ENCODE assay signal across 8 cellular contexts in genomic region chr20:62141397-62142251, GRCh38. TPM values are rescaled to one million over a fixed set of nuclear protein-coding genes. Genes with fewer than 3 reads are reported as not detected.
DNase-seq lines count a peak whose midpoint lies in the region; ATAC-seq and TF ChIP-seq lines count a peak whose summit lies in the region.

No MANE protein-coding gene starts in this region.

- no peak; the same call in 1 of the 2 replicates for TF ChIP-seq CTCF in RWPE1 (conservative IDR thresholded peaks at IDR 0.05; ENCODE audit: low read depth)

- H3K9me3 ChIP-seq in ectodermal cell (ENCODE audit: control insufficient read depth, low read length), result no peaks in the 10 kb centered on the region
- no peaks in the 10 kb centered on the region for H3K9me3 ChIP-seq in naive thymus-derived CD4-positive, alpha-beta T cell (ENCODE audit: control insufficient read depth in 2 of 3, low read length in 3 of 3)

- peaks cover 8 to 38% (median 25%) of the 10 kb centered on the region in 5 donors for H3K36me3 Mint-ChIP-seq in naive thymus-derived CD4-positive, alpha-beta T cell

- no peak overlapping the region for H2AFZ ChIP-seq in ACC112 (ENCODE audit: low read length, unreplicated experiment)

- H3K27me3 ChIP-seq in ACC112 (ENCODE audit: insufficient read depth, low read length) (no peaks in the 10 kb centered on the region), ectodermal cell (ENCODE audit: control insufficient read depth, insufficient read depth, low read length, poor library complexity, severe bottlenecking) (no peaks in the 10 kb centered on the region)
- no peaks in the 10 kb centered on the region for H3K27me3 ChIP-seq in naive thymus-derived CD4-positive, alpha-beta T cell (ENCODE audit: control insufficient read depth in 2 of 2, insufficient read depth in 2 of 2, low read length in 2 of 2)

- H3K27ac ChIP-seq in ACC112 (ENCODE audit: low read depth, low read length) (peak overlapping the region; percentile 80; the same call in 1 of the 2 replicates), RWPE1 (peak overlapping the region; percentile 91), ectodermal cell (ENCODE audit: insufficient read depth, low read depth, low read length, poor library complexity, severe bottlenecking) (no peak overlapping the region)
- H3K27ac ChIP-seq in naive thymus-derived CD4-positive, alpha-beta T cell (ENCODE audit: low read depth, low read length), result peak overlapping the region; percentile 75

- H3K4me1 ChIP-seq in ACC112 (ENCODE audit: control insufficient read depth, insufficient read depth, low read length, unreplicated experiment) (peaks cover 18% of the 10 kb centered on the region), ectodermal cell (ENCODE audit: control insufficient read depth, insufficient read depth, low read length) (peaks cover 13% of the 10 kb centered on the region)
- H3K4me1 ChIP-seq in naive thymus-derived CD4-positive, alpha-beta T cell (ENCODE audit: control insufficient read depth in 2 of 2, insufficient read depth in 2 of 2, low read length in 2 of 2), result peaks cover 28 to 36% of the 10 kb centered on the region in 2 donors

- CTCF ChIA-PET in RWPE1 (lab: Yijun Ruan, JAX), result interaction anchor here (0.6 to 1.9 kb wide), 6 partner anchors 13 to 131 kb away, joined by 3 to 10 read pairs (median 4); partner anchors contain the start of gene TAF4
- CTCF ChIA-PET in naive thymus-derived CD4-positive, alpha-beta T cell (lab: Charles Lee), result interaction anchor here (1.0 to 2.0 kb wide), 4 partner anchors 9 to 116 kb away, joined by 3 to 6 read pairs (median 5); partner anchors contain the start of gene LSM14B

- peak overlapping the region; percentile 80 to 97 (median 93) for H3K27ac Mint-ChIP-seq in naive thymus-derived CD4-positive, alpha-beta T cell

- no peak for DNase-seq in RWPE1 (ENCODE audit: low spot score)
- DNase-seq in naive thymus-derived CD4-positive, alpha-beta T cell, result peak in 7 of 9 donors; percentile 19 to 38 (median 32)
- no peak for DNase-seq in midbrain (lab: John Stamatoyannopoulos, UW)

- no peaks in the 10 kb centered on the region for H3K9me3 Mint-ChIP-seq in naive thymus-derived CD4-positive, alpha-beta T cell

- peaks cover 72% of the 10 kb centered on the region for H3K79me2 ChIP-seq in ACC112 (ENCODE audit: control insufficient read depth, insufficient read depth, low read length, unreplicated experiment)

- peaks cover 25% of the 10 kb centered on the region for H3K36me3 ChIP-seq in ACC112 (ENCODE audit: insufficient read depth, low read length)
- peaks cover 29% of the 10 kb centered on the region for H3K36me3 ChIP-seq in ectodermal cell (ENCODE audit: control insufficient read depth, insufficient read depth, low read length)
- peaks cover 31 to 39% (median 33%) of the 10 kb centered on the region in 3 experiments for H3K36me3 ChIP-seq in naive thymus-derived CD4-positive, alpha-beta T cell (ENCODE audit: control insufficient read depth in 2 of 3, insufficient read depth in 3 of 3, low read length in 3 of 3)

- no peak for ATAC-seq in naive thymus-derived CD4-positive, alpha-beta T cell
- ATAC-seq in GM18873 (IDR thresholded peaks at IDR 0.05; ENCODE audit: low FRiP score, unreplicated experiment) (no peak), HG03139 (IDR thresholded peaks at IDR 0.05; ENCODE audit: unreplicated experiment) (no peak)

- peak overlapping the region; percentile 83 for H3K4me3 ChIP-seq in ACC112 (ENCODE audit: low read depth, low read length)
- H3K4me3 ChIP-seq in GM08714 (ENCODE audit: low read length), result peak overlapping the region; percentile 77
- peak overlapping the region; percentile 64 for H3K4me3 ChIP-seq in ectodermal cell (ENCODE audit: insufficient read depth, low read depth, low read length)
- peak overlapping the region; percentile 62 for H3K4me3 ChIP-seq in naive thymus-derived CD4-positive, alpha-beta T cell (ENCODE audit: low read length)

- peaks cover 38 to 69% (median 59%) of the 10 kb centered on the region in 7 donors for H3K4me1 Mint-ChIP-seq in naive thymus-derived CD4-positive, alpha-beta T cell

- POLR2A ChIA-PET in RWPE1 (lab: Yijun Ruan, JAX; ENCODE audit: low non-redundant PET), result no interaction called here
- POLR2A ChIA-PET in naive thymus-derived CD4-positive, alpha-beta T cell (lab: Charles Lee), result interaction anchor here (0.7 to 5.6 kb wide), 8 partner anchors 10 to 161 kb away, joined by 3 to 58 read pairs (median 6); partner anchors contain the start of genes ADRM1, LSM14B and TAF4

- no peaks in the 10 kb centered on the region for H3K27me3 Mint-ChIP-seq in naive thymus-derived CD4-positive, alpha-beta T cell

- intact Hi-C loops in naive thymus-derived CD4-positive, alpha-beta T cell (cut with micrococcal nuclease), result loop anchor here (2.0 to 5.0 kb wide), 4 partner anchors 15 to 246 kb away; partner anchors contain the start of gene RPS21 (in 1 of the 2)

- 29 to 34% methylated on average over 14 of the region's 14 CpGs for WGBS in ectodermal cell, 2 experiments

- peak overlapping the region; percentile 89 to 98 (median 92) for H3K4me3 Mint-ChIP-seq in naive thymus-derived CD4-positive, alpha-beta T cell

RNA-seq across cellular contexts. Expression of gene PSMA7, which starts 1.6 kb away (rescaled TPM):
- 254 TPM for polyA plus RNA-seq in ectodermal cell (2013, experiment 1 of 4)
- polyA plus RNA-seq in ectodermal cell (2013, experiment 2 of 4), result 238 TPM
- polyA plus RNA-seq in ectodermal cell (2013, experiment 3 of 4), result 230 TPM
- 251 TPM for polyA plus RNA-seq in ectodermal cell (2013, experiment 4 of 4)
- total RNA-seq in naive thymus-derived CD4-positive, alpha-beta T cell, result 100 to 1,000 TPM; 125 to 301 (median 165) TPM
- polyA plus RNA-seq in naive thymus-derived CD4-positive, alpha-beta T cell, result 100 to 1,000 TPM; 377 to 406 TPM

RNA-seq across cellular contexts. Expression of gene SS18L1, which starts 1.9 kb away (rescaled TPM):
- polyA plus RNA-seq in ectodermal cell (2013, experiment 1 of 4), result 27.4 TPM
- polyA plus RNA-seq in ectodermal cell (2013, experiment 2 of 4), result 22.5 TPM
- polyA plus RNA-seq in ectodermal cell (2013, experiment 3 of 4), result 22.4 TPM
- 25.3 TPM for polyA plus RNA-seq in ectodermal cell (2013, experiment 4 of 4)
- total RNA-seq in naive thymus-derived CD4-positive, alpha-beta T cell, result 10 to 100 TPM; 17.8 to 26.7 (median 22.6) TPM
- polyA plus RNA-seq in naive thymus-derived CD4-positive, alpha-beta T cell, result under 1 TPM; 0.47 to 0.54 TPM

RNA-seq across cellular contexts. Expression of gene LSM14B, which starts 19.3 kb away (rescaled TPM):
- 91.0 TPM for polyA plus RNA-seq in ectodermal cell (2013, experiment 1 of 4)
- polyA plus RNA-seq in ectodermal cell (2013, experiment 2 of 4), result 90.3 TPM
- 64.4 TPM for polyA plus RNA-seq in ectodermal cell (2013, experiment 3 of 4)
- polyA plus RNA-seq in ectodermal cell (2013, experiment 4 of 4), result 71.8 TPM
- 10 to 100 TPM; 39.5 to 61.5 (median 41.9) TPM for total RNA-seq in naive thymus-derived CD4-positive, alpha-beta T cell
- 1 to 10 TPM; 1.4 to 1.9 TPM for polyA plus RNA-seq in naive thymus-derived CD4-positive, alpha-beta T cell

RNA-seq across cellular contexts. Expression of gene MTG2, which starts 41.2 kb away (rescaled TPM):
- polyA plus RNA-seq in ectodermal cell (2013, experiment 1 of 4), result 27.0 TPM
- polyA plus RNA-seq in ectodermal cell (2013, experiment 2 of 4), result 33.0 TPM
- 29.8 TPM for polyA plus RNA-seq in ectodermal cell (2013, experiment 3 of 4)
- polyA plus RNA-seq in ectodermal cell (2013, experiment 4 of 4), result 28.0 TPM
- total RNA-seq in naive thymus-derived CD4-positive, alpha-beta T cell, result 10 to 100 TPM; 20.4 to 51.5 (median 41.8) TPM
- polyA plus RNA-seq in naive thymus-derived CD4-positive, alpha-beta T cell, result 10 to 100 TPM; 18.2 to 31.8 TPM

Comparison
In these comparisons a context has a peak if more than half of its experiments do, and no peak if none do; other contexts are left out.
1. DNase-seq: peak in naive thymus-derived CD4-positive, alpha-beta T cell (7 of 9); none in RWPE1 (single experiment) and midbrain (single experiment).
2. Peak in every context shown above with its lines, with median percentiles within 50 percentile points of each other: H3K4me3 ChIP-seq.